In the genomic region with DNA sequence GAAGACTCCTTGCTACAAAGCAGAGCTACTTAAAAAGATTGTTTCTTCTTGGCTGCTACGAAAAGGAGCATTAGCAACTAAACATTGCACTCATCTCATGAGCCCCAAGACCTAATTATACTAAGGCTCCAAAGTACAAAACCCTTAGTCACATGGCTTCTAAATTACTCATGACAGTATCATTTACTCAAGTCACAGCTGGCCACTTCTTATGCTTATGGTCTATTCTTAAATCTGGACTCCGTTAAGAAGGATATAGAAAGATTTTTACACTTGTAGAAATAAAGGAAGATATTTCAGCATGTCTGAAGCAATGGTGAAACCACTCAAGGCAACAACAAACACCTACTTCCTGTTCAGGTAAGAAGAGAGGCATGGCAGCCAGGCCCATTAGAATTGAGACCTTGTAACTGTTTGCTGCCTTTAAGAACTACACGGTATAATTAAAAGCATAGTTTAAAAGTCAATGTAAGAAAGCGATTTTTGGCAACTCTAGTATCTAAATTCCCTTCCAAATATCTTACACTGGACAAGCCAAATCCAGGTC, we compare ENCODE assay signal across 12 cellular contexts. TPM values are rescaled to one million over a fixed set of nuclear protein-coding genes. Genes with fewer than 3 reads are reported as not detected.
DNase-seq lines count a peak whose midpoint lies in the region; ATAC-seq, FAIRE-seq and TF ChIP-seq lines count a peak whose summit lies in the region.
"Had no signal": no experiment of that assay in that cellular context is flagged by ENCODE, and none has a peak within 500 bp of the region (broad histone marks: within the 10 kb centered on the region; RNA-seq: fewer than 3 reads in every experiment).

No MANE protein-coding gene starts in this region.

- H3K36me3 ChIP-seq in bronchial epithelial cell (ENCODE audit: control insufficient read depth, insufficient read depth, low read length) (no peaks in the 10 kb centered on the region), transverse colon (no peaks in the 10 kb centered on the region)
- H3K36me3 ChIP-seq: neural progenitor cell had no signal

- H3K4me1 ChIP-seq in transverse colon = peaks cover 6 to 48% (median 12%) of the 10 kb centered on the region in 4 donors
- H3K4me1 ChIP-seq: neural progenitor cell had no signal

- H3K27me3 ChIP-seq in bronchial epithelial cell (ENCODE audit: control insufficient read depth, insufficient read depth, low read length) (no peaks in the 10 kb centered on the region), transverse colon (no peaks in the 10 kb centered on the region)
- H3K27me3 ChIP-seq: neural progenitor cell had no signal

- H3K36me3 Mint-ChIP-seq in activated T-cell treated with anti-CD3 and anti-CD28 coated beads, Interleukin-2, amount 50 U/mL, for 4 hours (ENCODE audit: insufficient read depth) = peaks cover 31% of the 10 kb centered on the region
- H3K36me3 Mint-ChIP-seq: neural progenitor cell had no signal

- peak; percentile 55 to 57 for ATAC-seq in activated T-cell treated with anti-CD3 and anti-CD28 coated beads, Interleukin-2, amount 50 U/mL, for 4 hours
- peak; percentile 33 for ATAC-seq in HG03439 (IDR thresholded peaks at IDR 0.05; ENCODE audit: unreplicated experiment)

- peak overlapping the region; percentile 50 for H3K4me3 Mint-ChIP-seq in activated T-cell treated with anti-CD3 and anti-CD28 coated beads, Interleukin-2, amount 50 U/mL, for 4 hours
- H3K4me3 Mint-ChIP-seq: neural progenitor cell had no signal

- no peak for DNase-seq in activated T-cell treated with anti-CD3 and anti-CD28 coated beads, Interleukin-2, amount 50 U/mL, for 4 hours
- DNase-seq in activated T-cell treated with anti-CD3 and anti-CD28 coated beads for 4 hours (no peak), bronchial epithelial cell (ENCODE audit: low read depth) (peak; percentile 45), transverse colon (no peak), dedifferentiated amniotic fluid mesenchymal stem cell (ENCODE audit: extremely low spot score) (no peak), caudate nucleus (lab: John Stamatoyannopoulos, UW) (no peak)
- no peak for DNase-seq in stimulated activated CD4-positive, alpha-beta T cell treated with anti-CD3 and anti-CD28 coated beads, Interleukin-4, amount 100 ng/mL, for 4 hours
- DNase-seq: NK-92 treated with Interleukin-12 subunit alpha and Interleukin-12 subunit beta, amount 100 ng/mL, for 24 hours; T-helper 9 cell had no signal

- TF ChIP-seq EP300 in transverse colon (IDR thresholded peaks at IDR 0.05; ENCODE audit: low read depth) = no peak

- WGBS in transverse colon (ENCODE audit: low coverage in 1 of 2), 2 donors = 71 to 88% methylated on average over 4 of the region's 4 CpGs

- no peak overlapping the region for H3K4me3 ChIP-seq in bronchial epithelial cell (ENCODE audit: low read depth, low read length)
- no peak overlapping the region for H3K4me3 ChIP-seq in transverse colon
- H3K4me3 ChIP-seq: neural progenitor cell had no signal

- in situ Hi-C loops in transverse colon (cut with MboI; ENCODE audit: low pct_ligation_motif_present in 1 of 4, low pct_unique_long_range_greater_than_20kb in 1 of 4, low sequenced_read_pairs in 3 of 4) = no loop called here

- TF ChIP-seq POLR2A in transverse colon (IDR thresholded peaks at IDR 0.05) = no peak

- no peaks in the 10 kb centered on the region for H3K9me3 ChIP-seq in transverse colon

- H3K9me3 Mint-ChIP-seq in activated T-cell treated with anti-CD3 and anti-CD28 coated beads, Interleukin-2, amount 50 U/mL, for 4 hours = peaks cover 4% of the 10 kb centered on the region
- H3K9me3 Mint-ChIP-seq: neural progenitor cell had no signal

- no peaks in the 10 kb centered on the region for H3K27me3 Mint-ChIP-seq in activated T-cell treated with anti-CD3 and anti-CD28 coated beads, Interleukin-2, amount 50 U/mL, for 4 hours (ENCODE audit: low read depth)

- H3K4me1 Mint-ChIP-seq in activated T-cell treated with anti-CD3 and anti-CD28 coated beads, Interleukin-2, amount 50 U/mL, for 4 hours (ENCODE audit: low read depth) = peaks cover 96% of the 10 kb centered on the region
- H3K4me1 Mint-ChIP-seq: neural progenitor cell had no signal

- intact Hi-C loops in transverse colon (cut with DNase I; ENCODE audit: low total_unique reads) = no loop called here

- no peak for FAIRE-seq in bronchial epithelial cell (lab: Jason Lieb, UNC)
- FAIRE-seq: endometrium had no signal

- no peak for TF ChIP-seq CTCF in bronchial epithelial cell (IDR thresholded peaks at IDR 0.05; ENCODE audit: insufficient read depth, low read length, severe bottlenecking)
- TF ChIP-seq CTCF in transverse colon (IDR thresholded peaks at IDR 0.05) = no peak

- peak overlapping the region in 3 of 4 donors; percentile 26 to 61 (median 27) for H3K27ac ChIP-seq in transverse colon
- H3K27ac ChIP-seq in caudate nucleus (ENCODE audit: low read depth, low read length) = no peak overlapping the region
- H3K27ac ChIP-seq: neural progenitor cell had no signal

RNA-seq across cellular contexts. Expression of a gene that starts 12.7 kb away (rescaled TPM):
- 10 to 100 TPM; 75.0 to 91.5 (median 78.3) TPM for total RNA-seq in activated T-cell treated with anti-CD3 and anti-CD28 coated beads, Interleukin-2, amount 50 U/mL, for 4 hours
- total RNA-seq in bronchial epithelial cell = 0.26 and 0.90 TPM in 2 replicates
- 10 to 100 TPM; 13.9 to 46.8 (median 27.5) TPM for total RNA-seq in transverse colon
